Comparison of ENCODE assay signal across 1 cellular context in genomic region chr6:137740967-137741761, GRCh38.
TF ChIP-seq lines count a peak whose summit lies in the region.

No MANE protein-coding gene starts in this region.

TF ChIP-seq in GM23338, 12 proteins besides CTCF, POLR2A, EP300 and RAD21 (continued from another document):
- no peak for TF ChIP-seq ZNF462 (CRISPR knock-in tag; IDR thresholded peaks at IDR 0.05)
- TF ChIP-seq STAT1 (IDR thresholded peaks at IDR 0.05; ENCODE audit: unreplicated experiment), result no peak
- TF ChIP-seq ETS1 (IDR thresholded peaks at IDR 0.05), result no peak
- no peak for TF ChIP-seq NANOG (IDR thresholded peaks at IDR 0.05; ENCODE audit: borderline replicate concordance)
- no peak for TF ChIP-seq ZNF331 (CRISPR knock-in tag; IDR thresholded peaks at IDR 0.05; ENCODE audit: low read depth)
- no peak for TF ChIP-seq EZH2phosphoT487 (IDR thresholded peaks at IDR 0.05; ENCODE audit: unreplicated experiment)
- no peak for TF ChIP-seq POLR2AphosphoS5 (IDR thresholded peaks at IDR 0.05; ENCODE audit: low read depth)
- TF ChIP-seq CREB1 (CRISPR knock-in tag; IDR thresholded peaks at IDR 0.05; ENCODE audit: low read depth), result no peak
- no peak for TF ChIP-seq EZH2 (IDR thresholded peaks at IDR 0.05; ENCODE audit: low read depth, unreplicated experiment)
